In the genomic region with DNA sequence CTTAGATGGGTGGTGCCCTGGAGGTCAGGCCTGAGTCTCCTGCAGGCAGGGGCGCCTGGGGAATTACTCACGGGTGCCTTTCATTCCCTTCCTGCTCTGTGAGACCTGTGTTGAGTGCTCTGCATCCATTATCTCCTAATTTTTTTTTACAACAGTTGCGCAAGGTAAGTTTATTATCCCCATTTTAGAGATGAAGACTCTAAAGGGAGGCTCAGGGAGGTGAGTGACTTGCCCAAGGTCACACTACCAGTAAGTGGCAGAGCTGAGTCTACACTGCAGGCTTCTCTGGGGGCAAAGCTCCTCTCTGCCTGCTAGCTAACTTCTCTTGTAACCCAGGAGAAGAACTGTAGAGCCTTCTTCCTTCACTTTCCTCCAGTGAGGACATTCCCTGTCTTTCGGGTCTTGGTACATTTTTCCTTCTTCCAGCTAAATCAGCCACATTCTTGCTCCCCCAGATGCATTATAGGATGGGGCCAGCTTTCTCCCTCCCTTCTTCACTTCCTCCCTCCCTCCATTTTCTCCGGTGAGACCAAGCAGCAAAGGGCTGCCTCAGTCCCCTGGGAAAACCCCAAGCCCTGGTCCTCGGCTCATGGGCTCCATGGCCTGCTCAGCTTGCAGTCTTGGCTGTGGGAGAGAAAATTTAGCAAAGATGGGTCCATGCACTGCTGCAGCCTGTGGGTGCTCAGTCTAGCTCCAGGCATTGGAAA, we compare ENCODE assay signal across 10 cellular contexts. TPM values are rescaled to one million over a fixed set of nuclear protein-coding genes. Genes with fewer than 3 reads are reported as not detected.
DNase-seq lines count a peak whose midpoint lies in the region; ATAC-seq and TF ChIP-seq lines count a peak whose summit lies in the region.
"Had no signal": no experiment of that assay in that cellular context is flagged by ENCODE, and none has a peak within 500 bp of the region (broad histone marks: within the 10 kb centered on the region; RNA-seq: fewer than 3 reads in every experiment).

No MANE protein-coding gene starts in this region.

- intact Hi-C loops in A673 (cut with micrococcal nuclease; ENCODE audit: unreplicated experiment), result loop anchor here (2.0 kb wide), 1 partner anchor 334 kb away; no protein-coding TSS in a partner anchor

- H3K27me3 Mint-ChIP-seq in WTC11 (ENCODE audit: low read depth) (peaks cover 49% of the 10 kb centered on the region), glutamatergic neuron (ENCODE audit: unreplicated experiment) (peaks cover 34% of the 10 kb centered on the region)

- peaks cover 54% of the 10 kb centered on the region for H3K4me1 Mint-ChIP-seq in WTC11
- peaks cover 11% of the 10 kb centered on the region for H3K4me1 Mint-ChIP-seq in glutamatergic neuron (ENCODE audit: low read depth, unreplicated experiment)

- H3K27ac Mint-ChIP-seq in WTC11, result no peak overlapping the region
- H3K27ac Mint-ChIP-seq in glutamatergic neuron (ENCODE audit: unreplicated experiment), result no peak overlapping the region

- H3K27me3 ChIP-seq in thoracic aorta (replicated peaks; ENCODE audit: insufficient read depth) (no peaks in the 10 kb centered on the region), A673 (replicated peaks; ENCODE audit: insufficient read depth, low read depth, low read length, poor library complexity) (no peaks in the 10 kb centered on the region)

- H3K9me3 Mint-ChIP-seq in WTC11 (no peaks in the 10 kb centered on the region), glutamatergic neuron (ENCODE audit: unreplicated experiment) (peaks cover 33% of the 10 kb centered on the region)

- H3K36me3 Mint-ChIP-seq in WTC11 (no peaks in the 10 kb centered on the region), glutamatergic neuron (ENCODE audit: unreplicated experiment) (no peaks in the 10 kb centered on the region)

- H3K9me3 ChIP-seq in thoracic aorta (no peaks in the 10 kb centered on the region), A673 (ENCODE audit: low read depth, low read length, poor library complexity, severe bottlenecking) (no peaks in the 10 kb centered on the region)
- H3K9me3 ChIP-seq: lower lobe of right lung had no signal

- TF ChIP-seq CTCF in WTC11 (IDR thresholded peaks at IDR 0.05), result no peak
- no peak for TF ChIP-seq CTCF in glutamatergic neuron (IDR thresholded peaks at IDR 0.05; ENCODE audit: partially characterized antibody, unreplicated experiment)
- TF ChIP-seq CTCF in thoracic aorta (IDR thresholded peaks at IDR 0.05), result no peak
- no peak for TF ChIP-seq CTCF in A673 (conservative IDR thresholded peaks at IDR 0.05; ENCODE audit: low read depth, low read length)

- H3K36me3 ChIP-seq in thoracic aorta, result no peaks in the 10 kb centered on the region
- H3K36me3 ChIP-seq in A673 (ENCODE audit: insufficient read depth, low read length, poor library complexity, severe bottlenecking), result no peaks in the 10 kb centered on the region
- H3K36me3 ChIP-seq: lower lobe of right lung had no signal

- POLR2A ChIA-PET in WTC11 (lab: Charles Lee) (interaction anchor here (0.9 to 5.8 kb wide), 10 partner anchors 7 to 317 kb away, joined by 3 to 38 read pairs (median 7); a partner anchor contains a TSS), A673 (lab: Charles Lee; ENCODE audit: low non-redundant PET) (no interaction called here)

- CTCF ChIA-PET in WTC11 (lab: Charles Lee), result interaction anchor here (0.7 to 15.8 kb wide), 23 partner anchors 7 to 314 kb away, joined by 3 to 171 read pairs (median 5); a partner anchor contains a TSS
- CTCF ChIA-PET in A673 (lab: Charles Lee), result no interaction called here

- DNase-seq in stimulated activated CD4-positive, alpha-beta T cell treated with anti-CD3 and anti-CD28 coated beads, Interleukin-15, amount 100 ng/mL, for 24 hours, result peak; percentile 7
- DNase-seq in stimulated activated CD4-positive, alpha-beta T cell treated with anti-CD3 and anti-CD28 coated beads, Interleukin-12 subunit alpha, Interleukin-12 subunit beta, amount 100 ng/mL, for 4 hours, result no peak
- DNase-seq in WTC11 (ENCODE audit: low spot score) (no peak), glutamatergic neuron (no peak), thoracic aorta (ENCODE audit: low spot score) (no peak), A673 (ENCODE audit: low spot score) (no peak), ecto neural progenitor cell (ENCODE audit: low spot score) (no peak), NCI-H2171 (lab: John Stamatoyannopoulos, UW) (no peak)
- DNase-seq: lower lobe of right lung, NCI-H1105 had no signal

- ATAC-seq in WTC11 (no peak), thoracic aorta (ENCODE audit: insufficient number of reproducible peaks, low FRiP score, low read depth) (no peak)

- peak overlapping the region; percentile 60 for H3K4me3 Mint-ChIP-seq in WTC11
- peak overlapping the region; percentile 75 for H3K4me3 Mint-ChIP-seq in glutamatergic neuron (ENCODE audit: unreplicated experiment)

- peaks cover 20 to 33% of the 10 kb centered on the region in 2 donors for H3K4me1 ChIP-seq in thoracic aorta (ENCODE audit: control insufficient read depth in 1 of 2, low read depth in 2 of 2)
- peaks cover 4% of the 10 kb centered on the region for H3K4me1 ChIP-seq in A673 (ENCODE audit: insufficient read depth, low read length, poor library complexity, severe bottlenecking)

- no TSS peak for BruUV-seq in A673 (replicated peaks; lab: Mats Ljungman, UMichigan)

- H3K4me3 ChIP-seq in thoracic aorta (peak overlapping the region; percentile 83), A673 (ENCODE audit: low read depth, low read length, poor library complexity, severe bottlenecking) (no peak overlapping the region)
- H3K4me3 ChIP-seq: lower lobe of right lung had no signal

- no peak overlapping the region for H3K27ac ChIP-seq in thoracic aorta
- no peak overlapping the region for H3K27ac ChIP-seq in A673 (ENCODE audit: low read depth, low read length, poor library complexity, severe bottlenecking)
- H3K27ac ChIP-seq: lower lobe of right lung had no signal

TF ChIP-seq in WTC11, 78 proteins besides CTCF, POLR2A, EP300 and RAD21 (continues in another document):
- TF ChIP-seq, protein P1, sequence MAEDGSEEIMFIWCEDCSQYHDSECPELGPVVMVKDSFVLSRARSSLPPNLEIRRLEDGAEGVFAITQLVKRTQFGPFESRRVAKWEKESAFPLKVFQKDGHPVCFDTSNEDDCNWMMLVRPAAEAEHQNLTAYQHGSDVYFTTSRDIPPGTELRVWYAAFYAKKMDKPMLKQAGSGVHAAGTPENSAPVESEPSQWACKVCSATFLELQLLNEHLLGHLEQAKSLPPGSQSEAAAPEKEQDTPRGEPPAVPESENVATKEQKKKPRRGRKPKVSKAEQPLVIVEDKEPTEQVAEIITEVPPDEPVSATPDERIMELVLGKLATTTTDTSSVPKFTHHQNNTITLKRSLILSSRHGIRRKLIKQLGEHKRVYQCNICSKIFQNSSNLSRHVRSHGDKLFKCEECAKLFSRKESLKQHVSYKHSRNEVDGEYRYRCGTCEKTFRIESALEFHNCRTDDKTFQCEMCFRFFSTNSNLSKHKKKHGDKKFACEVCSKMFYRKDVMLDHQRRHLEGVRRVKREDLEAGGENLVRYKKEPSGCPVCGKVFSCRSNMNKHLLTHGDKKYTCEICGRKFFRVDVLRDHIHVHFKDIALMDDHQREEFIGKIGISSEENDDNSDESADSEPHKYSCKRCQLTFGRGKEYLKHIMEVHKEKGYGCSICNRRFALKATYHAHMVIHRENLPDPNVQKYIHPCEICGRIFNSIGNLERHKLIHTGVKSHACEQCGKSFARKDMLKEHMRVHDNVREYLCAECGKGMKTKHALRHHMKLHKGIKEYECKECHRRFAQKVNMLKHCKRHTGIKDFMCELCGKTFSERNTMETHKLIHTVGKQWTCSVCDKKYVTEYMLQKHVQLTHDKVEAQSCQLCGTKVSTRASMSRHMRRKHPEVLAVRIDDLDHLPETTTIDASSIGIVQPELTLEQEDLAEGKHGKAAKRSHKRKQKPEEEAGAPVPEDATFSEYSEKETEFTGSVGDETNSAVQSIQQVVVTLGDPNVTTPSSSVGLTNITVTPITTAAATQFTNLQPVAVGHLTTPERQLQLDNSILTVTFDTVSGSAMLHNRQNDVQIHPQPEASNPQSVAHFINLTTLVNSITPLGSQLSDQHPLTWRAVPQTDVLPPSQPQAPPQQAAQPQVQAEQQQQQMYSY (CRISPR knock-in tag; IDR thresholded peaks at IDR 0.05), result no peak
- TF ChIP-seq SMAD4 (CRISPR knock-in tag; IDR thresholded peaks at IDR 0.05) (no peak), ZNF263 (CRISPR knock-in tag; IDR thresholded peaks at IDR 0.05; ENCODE audit: low read depth) (no peak)
- TF ChIP-seq, protein P2, sequence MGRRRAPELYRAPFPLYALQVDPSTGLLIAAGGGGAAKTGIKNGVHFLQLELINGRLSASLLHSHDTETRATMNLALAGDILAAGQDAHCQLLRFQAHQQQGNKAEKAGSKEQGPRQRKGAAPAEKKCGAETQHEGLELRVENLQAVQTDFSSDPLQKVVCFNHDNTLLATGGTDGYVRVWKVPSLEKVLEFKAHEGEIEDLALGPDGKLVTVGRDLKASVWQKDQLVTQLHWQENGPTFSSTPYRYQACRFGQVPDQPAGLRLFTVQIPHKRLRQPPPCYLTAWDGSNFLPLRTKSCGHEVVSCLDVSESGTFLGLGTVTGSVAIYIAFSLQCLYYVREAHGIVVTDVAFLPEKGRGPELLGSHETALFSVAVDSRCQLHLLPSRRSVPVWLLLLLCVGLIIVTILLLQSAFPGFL (CRISPR knock-in tag; IDR thresholded peaks at IDR 0.05; ENCODE audit: borderline replicate concordance), result no peak

RNA-seq across cellular contexts. Expression of a gene that starts 1.8 kb away (rescaled TPM):
- 13.1 to 14.7 TPM (median 14.6 TPM) in 3 replicates for total RNA-seq in WTC11 (2021)
- total RNA-seq in glutamatergic neuron (ENCODE audit: unreplicated experiment), result 4.1 TPM
- total RNA-seq in thoracic aorta, result 10 to 100 TPM in 1 of 2 donors, 1 to 10 TPM in 1; 4.1 to 11.0 TPM
- 3.0 and 5.3 TPM in 2 replicates for total RNA-seq in A673 (2021)

RNA-seq across cellular contexts. Expression of a gene that starts 21.9 kb away (rescaled TPM):
- 60.7 to 69.2 TPM (median 61.7 TPM) in 3 replicates for total RNA-seq in WTC11 (2021)
- total RNA-seq in glutamatergic neuron (ENCODE audit: unreplicated experiment), result 43.9 TPM
- total RNA-seq in thoracic aorta, result 10 to 100 TPM; 27.3 to 33.3 TPM
- 32.1 and 38.1 TPM in 2 replicates for total RNA-seq in A673 (2021)

RNA-seq across cellular contexts. Expression of a gene that starts 25.0 kb away (rescaled TPM):
- total RNA-seq in WTC11 (2021) (267 to 288 TPM (median 269 TPM) in 3 replicates), glutamatergic neuron (ENCODE audit: unreplicated experiment) (1,261 TPM), thoracic aorta (100 to 1,000 TPM in 1 of 2 donors, 10 to 100 TPM in 1; 91.2 to 132 TPM), A673 (2021) (271 and 286 TPM in 2 replicates)

RNA-seq across cellular contexts. Expression of a gene that starts 39.0 kb away (rescaled TPM):
- total RNA-seq in WTC11 (2021), result 10.0 to 12.8 TPM (median 12.1 TPM) in 3 replicates
- 5.4 TPM for total RNA-seq in glutamatergic neuron (ENCODE audit: unreplicated experiment)
- not detected for total RNA-seq in thoracic aorta
- total RNA-seq in A673 (2021), result 0.81 TPM in 1 of 2 replicates, not detected in the other

RNA-seq across cellular contexts. Expression of a gene that starts 47.9 kb away (rescaled TPM):
- total RNA-seq in WTC11 (2021), result 0.48 TPM in 1 of 3 replicates, not detected in the others
- not detected for total RNA-seq in glutamatergic neuron (ENCODE audit: unreplicated experiment)
- not detected for total RNA-seq in thoracic aorta
- not detected in 2 replicates for total RNA-seq in A673 (2021)
- total RNA-seq: lower lobe of right lung had no signal
